In genomic region chrX:104098151-104098808, GRCh38 we compare ENCODE assay signal across 8 cellular contexts. TPM values are rescaled to one million over a fixed set of nuclear protein-coding genes. Genes with fewer than 3 reads are reported as not detected.
DNase-seq lines count a peak whose midpoint lies in the region; ATAC-seq and TF ChIP-seq lines count a peak whose summit lies in the region.

No MANE protein-coding gene starts in this region.

- DNase-seq in AG04449 (ENCODE audit: low read depth, low spot score) (peak; percentile 21), GM13976 (ENCODE audit: low spot score) (peak; percentile 38), NCI-H2196 (lab: John Stamatoyannopoulos, UW; ENCODE audit: unreplicated experiment) (peak; percentile 49), mucosa of descending colon (peak in 1 of 3 donors; percentile 32), upper lobe of right lung (no peak)
- peak in 2 of 3 donors; percentile 14 to 40 for DNase-seq in effector memory CD4-positive, alpha-beta T cell

- H3K4me3 ChIP-seq in AG04449 (ENCODE audit: low read depth, low read length): no peak overlapping the region
- H3K4me3 ChIP-seq in WI38 (ENCODE audit: low read depth, low read length): no peak overlapping the region
- no peak overlapping the region for H3K4me3 ChIP-seq in effector memory CD4-positive, alpha-beta T cell (ENCODE audit: insufficient read depth, low read depth, low read length, poor library complexity, severe bottlenecking)
- no peak overlapping the region for H3K4me3 ChIP-seq in mucosa of descending colon
- H3K4me3 ChIP-seq in upper lobe of right lung: no peak overlapping the region

- no peaks in the 10 kb centered on the region for H3K27me3 ChIP-seq in effector memory CD4-positive, alpha-beta T cell (replicated peaks; ENCODE audit: control insufficient read depth, insufficient read depth, low read length, poor library complexity, severe bottlenecking)
- H3K27me3 ChIP-seq in upper lobe of right lung: no peaks in the 10 kb centered on the region

- H3K9me3 ChIP-seq in effector memory CD4-positive, alpha-beta T cell (ENCODE audit: control insufficient read depth, low read length): no peaks in the 10 kb centered on the region
- H3K9me3 ChIP-seq in mucosa of descending colon (no peaks in the 10 kb centered on the region), upper lobe of right lung (no peaks in the 10 kb centered on the region)

- in situ Hi-C loops in GM13976 (cut with MboI; ENCODE audit: low sequenced_read_pairs, unreplicated experiment): no loop called here

- CTCF ChIA-PET in AG04449 (lab: Yijun Ruan, JAX): interaction anchor here (1.1 to 3.0 kb wide), 6 partner anchors 13 to 68 kb away, joined by 3 to 21 read pairs (median 8); partner anchors contain the start of genes FAM199X and ZCCHC18

- H3K27ac ChIP-seq in effector memory CD4-positive, alpha-beta T cell (ENCODE audit: insufficient read depth, low read length, poor library complexity, severe bottlenecking): no peak overlapping the region
- no peak overlapping the region for H3K27ac ChIP-seq in upper lobe of right lung

- no peaks in the 10 kb centered on the region for H3K4me1 ChIP-seq in effector memory CD4-positive, alpha-beta T cell (ENCODE audit: control insufficient read depth, insufficient read depth, low read length, poor library complexity, severe bottlenecking)
- H3K4me1 ChIP-seq in mucosa of descending colon (ENCODE audit: low read depth) (no peaks in the 10 kb centered on the region), upper lobe of right lung (no peaks in the 10 kb centered on the region)

- POLR2A ChIA-PET in AG04449 (lab: Yijun Ruan, JAX): no interaction called here

- TF ChIP-seq CTCF in AG04449 (IDR thresholded peaks at IDR 0.05; ENCODE audit: insufficient read depth, low read length, missing control alignments): peak; percentile 37
- TF ChIP-seq CTCF in GM13976 (IDR thresholded peaks at IDR 0.05; ENCODE audit: borderline replicate concordance, control extremely low read depth, extremely low read depth, insufficient read depth, missing control alignments): peak; percentile 41
- TF ChIP-seq CTCF in WI38 (IDR thresholded peaks at IDR 0.05; ENCODE audit: low read depth, low read length): peak; percentile 53; the same call in 1 of the 2 replicates
- no peak for TF ChIP-seq CTCF in mucosa of descending colon (IDR thresholded peaks at IDR 0.05)
- TF ChIP-seq CTCF in upper lobe of right lung (IDR thresholded peaks at IDR 0.05): peak; percentile 59

- intact Hi-C loops in mucosa of descending colon (cut with DNase I, micrococcal nuclease) (no loop called here), upper lobe of right lung (cut with DNase I) (no loop called here)

- ATAC-seq in HG03064 (IDR thresholded peaks at IDR 0.05; ENCODE audit: low read depth, unreplicated experiment) (peak; percentile 81), mucosa of descending colon (peak; percentile 87), upper lobe of right lung (peak; percentile 88)

- H3K36me3 ChIP-seq in effector memory CD4-positive, alpha-beta T cell (ENCODE audit: control insufficient read depth, insufficient read depth, low read length): no peaks in the 10 kb centered on the region
- H3K36me3 ChIP-seq in mucosa of descending colon (ENCODE audit: low read depth) (no peaks in the 10 kb centered on the region), upper lobe of right lung (no peaks in the 10 kb centered on the region)

RNA-seq across cellular contexts. Expression of gene ZCCHC18, which starts 14.0 kb away (rescaled TPM):
- total RNA-seq in mucosa of descending colon: 1 to 10 TPM in 1 of 3 donors, under 1 TPM in 2; 0.14 to 1.0 (median 0.55) TPM
- 1.6 TPM for total RNA-seq in upper lobe of right lung

RNA-seq across cellular contexts. Expression of gene TMSB15C, which starts 22.2 kb away (rescaled TPM):
- total RNA-seq in mucosa of descending colon (1 to 10 TPM in 1 of 3 donors, under 1 TPM in 2; 0.84 to 2.6 (median 0.87) TPM), upper lobe of right lung (1.0 TPM)

RNA-seq across cellular contexts. Expression of gene H2BW2, which starts 58.5 kb away (rescaled TPM):
- total RNA-seq in mucosa of descending colon (not detected), upper lobe of right lung (not detected)

RNA-seq across cellular contexts. Expression of gene SLC25A53, which starts 58.5 kb away (rescaled TPM):
- 10 to 100 TPM in 1 of 3 donors, 1 to 10 TPM in 2; 7.2 to 18.0 (median 8.5) TPM for total RNA-seq in mucosa of descending colon
- total RNA-seq in upper lobe of right lung: 13.6 TPM
